In genomic region chr10:117780411-117780810, GRCh38 we compare ENCODE assay signal across 28 cellular contexts.
"Had no signal": no experiment of that assay in that cellular context is flagged by ENCODE, and none has a peak within 500 bp of the region (broad histone marks: within the 10 kb centered on the region; RNA-seq: fewer than 3 reads in every experiment).

No MANE protein-coding gene starts in this region.

- H3K27ac Mint-ChIP-seq: dendritic cell treated with granulocyte-macrophage colony-stimulating factor and Interleukin-4, amounts not matched to agents 40 ng/mL and 50 ng/mL, for 4 days; effector memory CD8-positive, alpha-beta T cell had no signal

- H3K4me1 ChIP-seq: colonic mucosa, esophagus muscularis mucosa, esophagus squamous epithelium, foreskin keratinocyte, gastrocnemius medialis, gastroesophageal sphincter, heart left ventricle, heart right ventricle had no signal

- H3K27me3 ChIP-seq: colonic mucosa, esophagus squamous epithelium, foreskin keratinocyte, gastrocnemius medialis had no signal

- H3K27ac ChIP-seq: colonic mucosa, coronary artery, dorsolateral prefrontal cortex, epithelial cell of prostate, esophagus muscularis mucosa, esophagus squamous epithelium, foreskin keratinocyte, gastrocnemius medialis, gastroesophageal sphincter, heart left ventricle, heart right ventricle had no signal

- H3K4me3 ChIP-seq: colonic mucosa, coronary artery, dorsolateral prefrontal cortex, esophagus muscularis mucosa, esophagus squamous epithelium, gastrocnemius medialis, gastroesophageal sphincter, heart left ventricle, heart right ventricle had no signal

- DNase-seq: colonic mucosa; cortex of kidney; dermis blood vessel endothelial cell; dorsolateral prefrontal cortex; effector CD4-positive, alpha-beta T cell; effector CD8-positive, alpha-beta T cell; effector memory CD4-positive, alpha-beta T cell; effector memory CD8-positive, alpha-beta T cell; erythroblast; esophagus squamous epithelium; foreskin fibroblast; foreskin keratinocyte; foreskin melanocyte; gastrocnemius medialis; glutamatergic neuron; head of caudate nucleus; heart left ventricle; heart right ventricle had no signal

- H3K36me3 ChIP-seq: colonic mucosa, esophagus muscularis mucosa, esophagus squamous epithelium, gastrocnemius medialis, gastroesophageal sphincter, heart left ventricle, heart right ventricle had no signal

- H3K9me3 Mint-ChIP-seq: dendritic cell treated with granulocyte-macrophage colony-stimulating factor and Interleukin-4, amounts not matched to agents 40 ng/mL and 50 ng/mL, for 4 days had no signal

- H3K9me3 ChIP-seq: colonic mucosa, esophagus muscularis mucosa, esophagus squamous epithelium, gastrocnemius medialis, gastroesophageal sphincter, heart left ventricle, heart right ventricle had no signal

- FAIRE-seq: colon, endometrium, endothelial cell of umbilical vein, frontal cortex had no signal

- H3K4me3 Mint-ChIP-seq: dendritic cell treated with granulocyte-macrophage colony-stimulating factor and Interleukin-4, amounts not matched to agents 40 ng/mL and 50 ng/mL, for 4 days; effector memory CD8-positive, alpha-beta T cell had no signal

- H3K27me3 Mint-ChIP-seq: dendritic cell treated with granulocyte-macrophage colony-stimulating factor and Interleukin-4, amounts not matched to agents 40 ng/mL and 50 ng/mL, for 4 days had no signal

- ATAC-seq: effector memory CD8-positive, alpha-beta T cell; esophagus mucosa; foreskin keratinocyte; gastrocnemius medialis; gastroesophageal sphincter; heart left ventricle; heart right ventricle had no signal
